ENCODE assay signal across 25 cellular contexts in genomic region chr6:30839666-30840065, GRCh38. TPM values are rescaled to one million over a fixed set of nuclear protein-coding genes. Genes with fewer than 3 reads are reported as not detected.
DNase-seq lines count a peak whose midpoint lies in the region; ATAC-seq, FAIRE-seq and TF ChIP-seq lines count a peak whose summit lies in the region.
"Had no signal": no experiment of that assay in that cellular context is flagged by ENCODE, and none has a peak within 500 bp of the region (broad histone marks: within the 10 kb centered on the region; RNA-seq: fewer than 3 reads in every experiment).

No MANE protein-coding gene starts in this region.

- H3K27ac ChIP-seq in K562 (ENCODE audit: extremely low read depth, low read depth, low read length) (no peak overlapping the region), stomach (peak overlapping the region; percentile 19 to 56 (median 44)), left ventricle myocardium inferior (replicated peaks) (no peak overlapping the region)
- H3K27ac ChIP-seq: HL-60, pancreas, SK-N-MC, upper lobe of right lung had no signal

- POLR2A ChIA-PET in K562 (lab: Yijun Ruan, JAX), result interaction anchor here (0.6 to 1.2 kb wide), 5 partner anchors 12 to 244 kb away, joined by 3 to 5 read pairs (median 3); no protein-coding TSS in a partner anchor

- no peak for FAIRE-seq in K562 (lab: Jason Lieb, UNC)
- FAIRE-seq: endometrium, pancreas had no signal

- no peak for TF ChIP-seq CTCF in K562 (IDR thresholded peaks at IDR 0.05 in 2 of 3, conservative IDR thresholded peaks at IDR 0.05 in 1 of 3; ENCODE audit: insufficient read depth in 2 of 3, low read depth in 1 of 3, low read length in 3 of 3)
- TF ChIP-seq CTCF in stomach (IDR thresholded peaks at IDR 0.05), result no peak
- TF ChIP-seq CTCF in left ventricle myocardium inferior (IDR thresholded peaks at IDR 0.05; ENCODE audit: borderline replicate concordance), result no peak

- intact Hi-C loops in K562 (cut with micrococcal nuclease) (no loop called here), left colon (cut with DNase I, micrococcal nuclease) (no loop called here), stomach (cut with DNase I; ENCODE audit: low total_unique reads) (loop anchor here (10.0 kb wide), 1 partner anchor 235 kb away; no protein-coding TSS in a partner anchor), left ventricle myocardium inferior (cut with micrococcal nuclease) (no loop called here)

- H3K9me3 ChIP-seq in HAP-1, result no peaks in the 10 kb centered on the region
- H3K9me3 ChIP-seq in K562 (replicated peaks; ENCODE audit: control insufficient read depth, insufficient read depth, low read depth, low read length), result peaks cover 2% of the 10 kb centered on the region; the same call in 1 of the 2 replicates
- no peaks in the 10 kb centered on the region for H3K9me3 ChIP-seq in stomach
- H3K9me3 ChIP-seq in left ventricle myocardium inferior (replicated peaks), result no peaks in the 10 kb centered on the region
- H3K9me3 ChIP-seq: pancreas, upper lobe of right lung had no signal

- no peak for TF ChIP-seq EP300 in K562 (IDR thresholded peaks at IDR 0.05; ENCODE audit: low read length)
- TF ChIP-seq EP300 in stomach (IDR thresholded peaks at IDR 0.05), result no peak

- H3K36me3 ChIP-seq in HAP-1 (replicated peaks) (no peaks in the 10 kb centered on the region), K562 (ENCODE audit: control insufficient read depth, insufficient read depth, low read length) (no peaks in the 10 kb centered on the region), stomach (no peaks in the 10 kb centered on the region), left ventricle myocardium inferior (no peaks in the 10 kb centered on the region)
- H3K36me3 ChIP-seq: pancreas, upper lobe of right lung had no signal

- no peak overlapping the region for H3K4me2 ChIP-seq in K562 (ENCODE audit: insufficient read depth, low read length)
- H3K4me2 ChIP-seq: smooth muscle cell had no signal

- H3K9me1 ChIP-seq in K562 (ENCODE audit: control insufficient read depth, insufficient read depth, low read length), result peaks cover 4% of the 10 kb centered on the region

- 53% methylated on average over 2 of the region's 2 CpGs for WGBS in K562 (ENCODE audit: insufficient coverage, low coverage, missing lambda C conversion rate)
- WGBS in stomach, 5 donors, result 24 to 55% (median 41%) methylated on average over 2 of the region's 2 CpGs

- BruUV-seq in K562 (replicated peaks; lab: Mats Ljungman, UMichigan), result no TSS peak

- H2AFZ ChIP-seq in K562 (ENCODE audit: low read depth, low read length), result peak overlapping the region; percentile 23

- TF ChIP-seq POLR2A in K562 (conservative IDR thresholded peaks at IDR 0.05) (no peak), stomach (IDR thresholded peaks at IDR 0.05) (no peak)

- H3K4me3 ChIP-seq in HAP-1 (no peak overlapping the region), K562 (no peak overlapping the region), stomach (no peak overlapping the region), left ventricle myocardium inferior (no peak overlapping the region)
- H3K4me3 ChIP-seq: pancreas, SK-N-MC, smooth muscle cell, upper lobe of right lung had no signal

- TF ChIP-seq RAD21 in K562 (CRISPR knock-in tag; conservative IDR thresholded peaks at IDR 0.05 in 1 of 2, IDR thresholded peaks at IDR 0.05 in 1 of 2), result no peak

- peak; percentile 39 for ATAC-seq in K562
- peak; percentile 96 for ATAC-seq in left colon
- ATAC-seq: left ventricle myocardium superior, upper lobe of right lung had no signal

- H3K9ac ChIP-seq in K562 (ENCODE audit: insufficient read depth in 1 of 2, low read depth in 2 of 2, low read length in 2 of 2), result peak overlapping the region; percentile 17 to 57; a peak in 2 of 4 replicates

- DNase-seq in HAP-1 (ENCODE audit: low spot score in 2 of 2) (peak; percentile 66 to 69), K562 (ENCODE audit: extremely low read depth in 1 of 4, low spot score in 3 of 4) (no peak), left colon (peak; percentile 67 to 79), stomach (no peak), T-helper 2 cell (no peak), KG1 (lab: John Stamatoyannopoulos, UW) (no peak), left ventricle myocardium inferior (no peak)
- no peak for DNase-seq in activated effector memory CD4-positive, alpha-beta T cell treated with Interleukin-2 at 50 U/mL for 16 hours
- DNase-seq: activated CD8-positive, alpha-beta memory T cell treated with anti-CD3 and anti-CD28 coated beads for 24 hours; activated effector memory CD4-positive, alpha-beta T cell treated with anti-CD3 and anti-CD28 coated beads, Interleukin-2, amount 50 U/mL, for 16 hours; activated naive CD8-positive, alpha-beta T cell treated with anti-CD3 and anti-CD28 coated beads for 36 hours; aorta; C1 segment of cervical spinal cord; dermis blood vessel endothelial cell; hypothalamus; left ventricle myocardium superior; NCI-H187; retina; stimulated activated CD4-positive, alpha-beta T cell treated with anti-CD3 and anti-CD28 coated beads, Interleukin-2, amount 100 ng/mL, for 24 hours; upper lobe of right lung had no signal

- H3K27me3 ChIP-seq in HAP-1 (ENCODE audit: low read depth) (no peaks in the 10 kb centered on the region), K562 (ENCODE audit: control insufficient read depth in 2 of 2, insufficient read depth in 2 of 2, low read length in 2 of 2) (no peaks in the 10 kb centered on the region), stomach (no peaks in the 10 kb centered on the region), left ventricle myocardium inferior (ENCODE audit: low read depth) (peaks cover 7% of the 10 kb centered on the region)
- H3K27me3 ChIP-seq: pancreas, upper lobe of right lung had no signal

- CTCF ChIA-PET in K562 (lab: Yijun Ruan, JAX; ENCODE audit: low intra/inter-chr PET ratio), result no interaction called here

- no peaks in the 10 kb centered on the region for H4K20me1 ChIP-seq in K562 (replicated peaks; ENCODE audit: control insufficient read depth, insufficient read depth, low read length)

- in situ Hi-C loops in HAP-1 (cut with MboI; ENCODE audit: low sequenced_read_pairs) (no loop called here), K562 (cut with MboI) (loop anchor here (5.0 kb wide), 1 partner anchor 33 kb away; no protein-coding TSS in a partner anchor)

- H3K4me1 ChIP-seq in HAP-1 (peaks cover 35% of the 10 kb centered on the region), K562 (replicated peaks in 1 of 2; ENCODE audit: control insufficient read depth in 2 of 2, insufficient read depth in 2 of 2, low read length in 2 of 2) (peaks cover 30% of the 10 kb centered on the region in 2 experiments; a peak in 4 of 5 replicates), stomach (peaks cover 42 to 74% (median 63%) of the 10 kb centered on the region in 4 donors), left ventricle myocardium inferior (peaks cover 43% of the 10 kb centered on the region)

- no peaks in the 10 kb centered on the region for H3K79me2 ChIP-seq in K562 (ENCODE audit: control insufficient read depth, insufficient read depth, low read length)

TF ChIP-seq in K562, 482 proteins besides CTCF, POLR2A, EP300 and RAD21 (continues in another document):
- TF ChIP-seq FOXJ2 (tag; IDR thresholded peaks at IDR 0.05) (no peak), JUND (IDR thresholded peaks at IDR 0.05; ENCODE audit: borderline replicate concordance, low read depth, low read length) (no peak), JUND (tag; IDR thresholded peaks at IDR 0.05; ENCODE audit: borderline replicate concordance, low read depth, low read length) (no peak), ZNF165 (CRISPR knock-in tag; IDR thresholded peaks at IDR 0.05; ENCODE audit: borderline replicate concordance) (no peak), KLF10 (CRISPR knock-in tag; IDR thresholded peaks at IDR 0.05) (no peak), ZNF561 (CRISPR knock-in tag; conservative IDR thresholded peaks at IDR 0.05) (no peak)

RNA-seq across cellular contexts. Expression of gene DDR1, which starts 44.7 kb away (rescaled TPM):
- total RNA-seq in K562 (2011; cell fraction: chromatin; rRNA removed; ENCODE audit: low replicate concordance), result 77.6 and 145 TPM in 2 replicates
- total RNA-seq in K562 (2011; cell fraction: nucleolus; rRNA removed), result 121 and 123 TPM in 2 replicates
- total RNA-seq in K562 (2011; cell fraction: nucleoplasm; rRNA removed), result 99.0 and 108 TPM in 2 replicates
- 19.9 and 27.1 TPM in 2 replicates for total RNA-seq in K562 (2014; rRNA removed)
- total RNA-seq in K562 (2014; rRNA removed; fragmentation: Illumina TruSeq; extraction: Trizol), result 10.5 and 12.2 TPM in 2 replicates
- total RNA-seq in K562 (2015; rRNA removed; fragmentation: Illumina TruSeq; extraction: Trizol), result 10.0 and 11.1 TPM in 2 replicates
- 42.9 and 44.6 TPM in 2 replicates for total RNA-seq in K562 (2021)
- 11.2 and 19.0 TPM in 2 replicates for polyA plus RNA-seq in K562 (2011; rRNA removed)
- polyA plus RNA-seq in K562 (2011; cell fraction: cytosol; rRNA removed), result 17.3 and 19.2 TPM in 2 replicates
- 47.9 and 67.4 TPM in 2 replicates for polyA plus RNA-seq in K562 (2011; cell fraction: nucleus; rRNA removed)
- polyA plus RNA-seq in K562 (2012), result 25.5 and 32.6 TPM in 2 replicates
- 16.0 and 19.8 TPM in 2 replicates for polyA plus RNA-seq in K562 (2014; fragmentation: Illumina TruSeq; extraction: Trizol)
- 1 to 10 TPM; 1.4 to 1.6 TPM for polyA plus RNA-seq in K562 (2014; fragmentation: Nextera tagmentation; extraction: Ambion mirVana)
- polyA plus RNA-seq in K562 (2014; rRNA removed), result 19.3 and 20.2 TPM in 2 replicates
- polyA minus RNA-seq in K562 (2011; rRNA and poly(A)+ RNA removed), result 16.3 and 21.0 TPM in 2 replicates
- 26.3 and 45.5 TPM in 2 replicates for polyA minus RNA-seq in K562 (2011; cell fraction: cytosol; rRNA and poly(A)+ RNA removed)
- polyA minus RNA-seq in K562 (2011; cell fraction: nucleus; rRNA and poly(A)+ RNA removed), result 27.9 and 41.7 TPM in 2 replicates
- total RNA-seq in left colon, result 100 to 1,000 TPM; 297 to 333 TPM
- 100 to 1,000 TPM in 3 of 5 donors, 10 to 100 TPM in 2; 51.3 to 144 (median 109) TPM for total RNA-seq in stomach
- polyA plus RNA-seq in stomach, result 10 to 100 TPM; 17.6 to 88.7 (median 49.4) TPM
- 28.2 TPM for total RNA-seq in left ventricle myocardium inferior

Comparison
In these comparisons a context has a peak if more than half of its experiments do, and no peak if none do; other contexts are left out.
1. DNase-seq: peak in HAP-1 (2 of 2) and left colon (2 of 2); none in K562 (0 of 4), stomach (single experiment), activated effector memory CD4-positive, alpha-beta T cell treated with Interleukin-2 at 50 U/mL for 16 hours (single experiment), T-helper 2 cell (0 of 5), KG1 (single experiment) and left ventricle myocardium inferior (single experiment).
2. H3K27ac ChIP-seq: peak in stomach (5 of 5); none in K562 (single experiment) and left ventricle myocardium inferior (single experiment).